10 cellular contexts compared by ENCODE assay signal in the genomic region with DNA sequence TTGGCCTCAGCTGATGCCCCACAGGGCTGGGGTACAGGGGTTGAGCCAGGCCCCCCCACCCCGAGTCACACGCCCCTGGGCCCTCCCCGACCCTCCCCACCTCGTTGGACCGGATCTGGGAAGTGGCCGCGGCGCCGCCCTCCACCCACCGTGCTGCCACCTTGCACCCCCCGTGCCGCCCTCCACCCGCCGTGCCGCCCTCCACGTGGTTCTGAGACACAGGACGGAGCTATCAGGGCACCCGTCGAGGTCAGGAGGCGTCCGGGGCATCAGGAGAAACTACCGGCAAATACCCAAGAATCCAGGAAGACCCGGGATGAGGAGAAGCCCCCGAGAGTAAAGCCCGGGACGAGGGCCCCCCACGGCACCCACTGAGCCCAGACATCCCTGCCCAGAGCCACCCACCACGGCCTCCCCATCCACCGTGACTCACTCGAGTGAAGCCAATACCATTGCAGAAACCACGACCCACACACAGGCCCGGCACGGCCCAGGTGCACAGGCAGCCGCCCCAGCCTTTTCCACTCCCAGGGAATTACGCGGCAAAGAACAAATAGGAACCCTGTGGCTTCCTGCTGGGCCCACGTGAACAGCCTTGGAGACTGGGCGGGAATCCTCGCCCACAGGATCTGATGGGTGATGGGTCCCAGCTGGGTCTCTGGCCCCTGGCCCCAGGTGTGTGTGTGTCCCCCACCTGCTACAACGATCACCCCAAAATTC. TPM values are rescaled to one million over a fixed set of nuclear protein-coding genes. Genes with fewer than 3 reads are reported as not detected.
A peak's percentile ranks its signal among the peaks of the same experiment; 100 is the strongest.
DNase-seq lines count a peak whose midpoint lies in the region; ATAC-seq and TF ChIP-seq lines count a peak whose summit lies in the region.
"Had no signal": no experiment of that assay in that cellular context is flagged by ENCODE, and none has a peak within 500 bp of the region (broad histone marks: within the 10 kb centered on the region; RNA-seq: fewer than 3 reads in every experiment).

No MANE protein-coding gene starts in this region.

- intact Hi-C loops in activated CD4-positive, alpha-beta memory T cell treated with anti-CD3 and anti-CD28 coated beads for 36 hours (cut with micrococcal nuclease) = loop anchor here (5.0 kb wide), 3 partner anchors 88 to 568 kb away; partner anchors contain the start of gene SUN1
- intact Hi-C loops in lower lobe of right lung (cut with DNase I) = no loop called here

- TF ChIP-seq CTCF in lower lobe of right lung (IDR thresholded peaks at IDR 0.05) = no peak
- TF ChIP-seq CTCF in GM10248 (IDR thresholded peaks at IDR 0.05; ENCODE audit: control extremely low read depth, extremely low read depth, low read depth, missing control alignments) = no peak

- H3K4me3 ChIP-seq in lower lobe of right lung = no peak overlapping the region

- no peaks in the 10 kb centered on the region for H3K27me3 Mint-ChIP-seq in activated CD4-positive, alpha-beta memory T cell treated with anti-CD3 and anti-CD28 coated beads for 36 hours
- peaks cover 7% of the 10 kb centered on the region for H3K27me3 Mint-ChIP-seq in activated CD4-positive, alpha-beta memory T cell treated with anti-CD3 and anti-CD28 coated beads, Interleukin-2, amount 10 ng/mL, durations not matched to agents 7 days and 5 days
- H3K27me3 Mint-ChIP-seq in activated naive CD4-positive, alpha-beta T cell treated with anti-CD3 and anti-CD28 coated beads, Interleukin-2, amount 50 U/mL, for 24 hours = no peaks in the 10 kb centered on the region

- peaks cover 27% of the 10 kb centered on the region for H3K4me1 ChIP-seq in lower lobe of right lung

- CTCF ChIA-PET in activated CD4-positive, alpha-beta memory T cell treated with anti-CD3 and anti-CD28 coated beads for 36 hours (lab: Charles Lee) = interaction anchor here (3.0 kb wide), 2 partner anchors 10 to 12 kb away, joined by 15 to 17 read pairs; no protein-coding TSS in a partner anchor
- CTCF ChIA-PET in activated CD4-positive, alpha-beta memory T cell treated with anti-CD3 and anti-CD28 coated beads, Interleukin-2, amount 10 ng/mL, durations not matched to agents 7 days and 5 days (lab: Charles Lee) = no interaction called here
- CTCF ChIA-PET in GM10248 (lab: Yijun Ruan, JAX) = interaction anchor here (1.4 kb wide), 1 partner anchor 11 kb away, joined by 4 read pairs; no protein-coding TSS in a partner anchor

- H3K4me3 Mint-ChIP-seq in activated CD4-positive, alpha-beta memory T cell treated with anti-CD3 and anti-CD28 coated beads for 36 hours = peak overlapping the region; percentile 29
- no peak overlapping the region for H3K4me3 Mint-ChIP-seq in activated CD4-positive, alpha-beta memory T cell treated with anti-CD3 and anti-CD28 coated beads, Interleukin-2, amount 10 ng/mL, durations not matched to agents 7 days and 5 days
- H3K4me3 Mint-ChIP-seq in activated naive CD4-positive, alpha-beta T cell treated with anti-CD3 and anti-CD28 coated beads, Interleukin-2, amount 50 U/mL, for 24 hours = peak overlapping the region; percentile 30

- no peak overlapping the region for H3K27ac ChIP-seq in lower lobe of right lung
- peak overlapping the region; percentile 75 for H3K27ac ChIP-seq in substantia nigra (ENCODE audit: low read depth, low read length, poor library complexity, severe bottlenecking)
- H3K27ac ChIP-seq: WERI-Rb-1 had no signal

- ATAC-seq in lower lobe of right lung = no peak

- peak overlapping the region; percentile 30 for H3K27ac Mint-ChIP-seq in activated CD4-positive, alpha-beta memory T cell treated with anti-CD3 and anti-CD28 coated beads for 36 hours
- H3K27ac Mint-ChIP-seq in activated CD4-positive, alpha-beta memory T cell treated with anti-CD3 and anti-CD28 coated beads, Interleukin-2, amount 10 ng/mL, durations not matched to agents 7 days and 5 days = no peak overlapping the region
- no peak overlapping the region for H3K27ac Mint-ChIP-seq in activated naive CD4-positive, alpha-beta T cell treated with anti-CD3 and anti-CD28 coated beads, Interleukin-2, amount 50 U/mL, for 24 hours

- peaks cover 4% of the 10 kb centered on the region for H3K36me3 ChIP-seq in lower lobe of right lung
- H3K36me3 ChIP-seq: WERI-Rb-1 had no signal

- POLR2A ChIA-PET in activated CD4-positive, alpha-beta memory T cell treated with anti-CD3 and anti-CD28 coated beads for 36 hours (lab: Charles Lee) = interaction anchor here (3.0 kb wide), 1 partner anchor 54 kb away, joined by 19 read pairs; the partner anchor contains the start of gene COX19
- POLR2A ChIA-PET in activated CD4-positive, alpha-beta memory T cell treated with anti-CD3 and anti-CD28 coated beads, Interleukin-2, amount 10 ng/mL, durations not matched to agents 7 days and 5 days (lab: Charles Lee) = interaction anchor here (4.2 kb wide), 1 partner anchor 53 kb away, joined by 54 read pairs; the partner anchor contains the start of gene COX19
- POLR2A ChIA-PET in GM10248 (lab: Yijun Ruan, JAX) = no interaction called here

- H3K4me1 Mint-ChIP-seq in activated CD4-positive, alpha-beta memory T cell treated with anti-CD3 and anti-CD28 coated beads for 36 hours (ENCODE audit: low read depth) = peaks cover 37% of the 10 kb centered on the region
- peaks cover 37% of the 10 kb centered on the region for H3K4me1 Mint-ChIP-seq in activated CD4-positive, alpha-beta memory T cell treated with anti-CD3 and anti-CD28 coated beads, Interleukin-2, amount 10 ng/mL, durations not matched to agents 7 days and 5 days
- H3K4me1 Mint-ChIP-seq in activated naive CD4-positive, alpha-beta T cell treated with anti-CD3 and anti-CD28 coated beads, Interleukin-2, amount 50 U/mL, for 24 hours = peaks cover 34% of the 10 kb centered on the region

- peak; percentile 43 for DNase-seq in activated CD4-positive, alpha-beta memory T cell treated with anti-CD3 and anti-CD28 coated beads for 36 hours
- DNase-seq in activated CD4-positive, alpha-beta memory T cell treated with anti-CD3 and anti-CD28 coated beads, Interleukin-2, amount 10 ng/mL, durations not matched to agents 7 days and 5 days = no peak
- peak; percentile 41 for DNase-seq in lower lobe of right lung
- DNase-seq in substantia nigra (lab: John Stamatoyannopoulos, UW) = no peak
- no peak for DNase-seq in NCI-H446 treated with DMSO at 0.1 percent for 48 hours (lab: John Stamatoyannopoulos, UW)
- DNase-seq in AML-193 (lab: John Stamatoyannopoulos, UW) = no peak
- no peak for DNase-seq in GM10248 (ENCODE audit: extremely low spot score)
- DNase-seq: cerebellar nuclear complex, WERI-Rb-1 had no signal

- no peaks in the 10 kb centered on the region for H3K36me3 Mint-ChIP-seq in activated CD4-positive, alpha-beta memory T cell treated with anti-CD3 and anti-CD28 coated beads for 36 hours
- peaks cover 5% of the 10 kb centered on the region for H3K36me3 Mint-ChIP-seq in activated CD4-positive, alpha-beta memory T cell treated with anti-CD3 and anti-CD28 coated beads, Interleukin-2, amount 10 ng/mL, durations not matched to agents 7 days and 5 days (ENCODE audit: low read depth)
- H3K36me3 Mint-ChIP-seq in activated naive CD4-positive, alpha-beta T cell treated with anti-CD3 and anti-CD28 coated beads, Interleukin-2, amount 50 U/mL, for 24 hours = no peaks in the 10 kb centered on the region

- H3K9me3 Mint-ChIP-seq in activated CD4-positive, alpha-beta memory T cell treated with anti-CD3 and anti-CD28 coated beads for 36 hours = no peaks in the 10 kb centered on the region
- no peaks in the 10 kb centered on the region for H3K9me3 Mint-ChIP-seq in activated CD4-positive, alpha-beta memory T cell treated with anti-CD3 and anti-CD28 coated beads, Interleukin-2, amount 10 ng/mL, durations not matched to agents 7 days and 5 days
- no peaks in the 10 kb centered on the region for H3K9me3 Mint-ChIP-seq in activated naive CD4-positive, alpha-beta T cell treated with anti-CD3 and anti-CD28 coated beads, Interleukin-2, amount 50 U/mL, for 24 hours

- no peaks in the 10 kb centered on the region for H3K9me3 ChIP-seq in lower lobe of right lung

- no peaks in the 10 kb centered on the region for H3K27me3 ChIP-seq in lower lobe of right lung (ENCODE audit: low read depth)

RNA-seq across cellular contexts. Expression of gene ADAP1, which starts 34.0 kb away (rescaled TPM):
- 10 to 100 TPM; 14.1 to 16.1 TPM for total RNA-seq in activated CD4-positive, alpha-beta memory T cell treated with anti-CD3 and anti-CD28 coated beads for 36 hours
- 10 to 100 TPM; 11.1 to 13.0 TPM for total RNA-seq in activated CD4-positive, alpha-beta memory T cell treated with anti-CD3 and anti-CD28 coated beads, Interleukin-2, amount 10 ng/mL, durations not matched to agents 7 days and 5 days
- total RNA-seq in lower lobe of right lung = 33.9 TPM

RNA-seq across cellular contexts. Expression of gene GET4, which starts 44.2 kb away (rescaled TPM):
- 10 to 100 TPM; 22.3 to 27.1 TPM for total RNA-seq in activated CD4-positive, alpha-beta memory T cell treated with anti-CD3 and anti-CD28 coated beads for 36 hours
- total RNA-seq in activated CD4-positive, alpha-beta memory T cell treated with anti-CD3 and anti-CD28 coated beads, Interleukin-2, amount 10 ng/mL, durations not matched to agents 7 days and 5 days = 10 to 100 TPM; 32.6 to 38.2 TPM
- total RNA-seq in lower lobe of right lung = 31.7 TPM

RNA-seq across cellular contexts. Expression of gene COX19, which starts 54.8 kb away (rescaled TPM):
- total RNA-seq in activated CD4-positive, alpha-beta memory T cell treated with anti-CD3 and anti-CD28 coated beads for 36 hours = 10 to 100 TPM; 14.1 to 15.6 TPM
- total RNA-seq in activated CD4-positive, alpha-beta memory T cell treated with anti-CD3 and anti-CD28 coated beads, Interleukin-2, amount 10 ng/mL, durations not matched to agents 7 days and 5 days = 10 to 100 TPM; 17.4 to 18.2 TPM
- 12.9 TPM for total RNA-seq in lower lobe of right lung

Comparison
In these comparisons a context has a peak if more than half of its experiments do, and no peak if none do; other contexts are left out.
1. DNase-seq: peak in activated CD4-positive, alpha-beta memory T cell treated with anti-CD3 and anti-CD28 coated beads for 36 hours (single experiment) and lower lobe of right lung (single experiment); none in activated CD4-positive, alpha-beta memory T cell treated with anti-CD3 and anti-CD28 coated beads, Interleukin-2, amount 10 ng/mL, durations not matched to agents 7 days and 5 days (single experiment), substantia nigra (0 of 49), NCI-H446 treated with DMSO at 0.1 percent for 48 hours (single experiment), AML-193 (0 of 2) and GM10248 (single experiment).